In the genomic region with DNA sequence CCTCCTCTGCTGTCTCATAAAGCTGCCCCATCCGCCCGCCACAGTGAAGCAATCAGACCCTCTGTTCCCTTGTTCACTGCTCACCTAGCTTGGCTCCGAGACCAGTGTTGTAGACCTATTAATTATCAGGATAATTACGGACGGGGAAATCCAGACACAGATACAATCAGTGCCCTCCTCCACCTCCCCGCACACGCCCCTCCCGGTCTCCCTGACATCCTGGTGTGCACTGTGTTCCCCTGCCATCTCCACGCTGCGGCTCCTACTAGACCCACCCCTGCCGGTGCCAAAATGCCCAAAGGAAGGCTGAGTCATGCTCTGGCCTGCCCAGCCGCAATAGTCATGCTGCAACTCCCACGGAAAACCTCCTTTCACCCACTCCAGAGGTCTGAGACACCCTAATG, we compare ENCODE assay signal across 11 cellular contexts.
DNase-seq lines count a peak whose midpoint lies in the region; ATAC-seq and TF ChIP-seq lines count a peak whose summit lies in the region.
"Had no signal": no experiment of that assay in that cellular context is flagged by ENCODE, and none has a peak within 500 bp of the region (broad histone marks: within the 10 kb centered on the region; RNA-seq: fewer than 3 reads in every experiment).

No MANE protein-coding gene starts in this region.

- no TSS peak for BruUV-seq in PC-3 (replicated peaks; lab: Mats Ljungman, UMichigan)

- peaks cover 17% of the 10 kb centered on the region for H3K4me1 ChIP-seq in PC-3 (ENCODE audit: insufficient read depth, low read length)
- H3K4me1 ChIP-seq in esophagus muscularis mucosa, result peaks cover 25 to 30% (median 27%) of the 10 kb centered on the region in 4 donors
- H3K4me1 ChIP-seq in suprapubic skin, result peaks cover 42% of the 10 kb centered on the region

- H2AFZ ChIP-seq in PC-3 (ENCODE audit: low read length), result peak overlapping the region; percentile 71

- H3K9me2 ChIP-seq in PC-3 (replicated peaks; ENCODE audit: low read length), result no peaks in the 10 kb centered on the region

- peak overlapping the region; percentile 80 for H3K4me2 ChIP-seq in PC-3 (ENCODE audit: low read length)

- H3K9me3 Mint-ChIP-seq in activated CD4-positive, alpha-beta memory T cell treated with anti-CD3 and anti-CD28 coated beads for 36 hours, result peaks cover 3% of the 10 kb centered on the region

- no peaks in the 10 kb centered on the region for H4K20me1 ChIP-seq in PC-3 (ENCODE audit: low read length)

- H3K4me1 Mint-ChIP-seq in activated CD4-positive, alpha-beta memory T cell treated with anti-CD3 and anti-CD28 coated beads for 36 hours (ENCODE audit: low read depth), result no peaks in the 10 kb centered on the region

- no peaks in the 10 kb centered on the region for H3K79me2 ChIP-seq in PC-3 (ENCODE audit: low read length)

- no peak overlapping the region for H3K4me3 Mint-ChIP-seq in activated CD4-positive, alpha-beta memory T cell treated with anti-CD3 and anti-CD28 coated beads for 36 hours

- H3K9me3 ChIP-seq in PC-3 (ENCODE audit: low read length), result no peaks in the 10 kb centered on the region
- no peaks in the 10 kb centered on the region for H3K9me3 ChIP-seq in esophagus muscularis mucosa
- H3K9me3 ChIP-seq in suprapubic skin, result no peaks in the 10 kb centered on the region

- POLR2A ChIA-PET in PC-3 (lab: Charles Lee; ENCODE audit: unreplicated experiment), result no interaction called here
- POLR2A ChIA-PET in activated CD4-positive, alpha-beta memory T cell treated with anti-CD3 and anti-CD28 coated beads for 36 hours (lab: Charles Lee), result no interaction called here

- TF ChIP-seq CTCF in PC-3 (conservative IDR thresholded peaks at IDR 0.05; ENCODE audit: low read depth, low read length), result no peak
- TF ChIP-seq CTCF in esophagus muscularis mucosa (IDR thresholded peaks at IDR 0.05), result no peak
- no peak for TF ChIP-seq CTCF in suprapubic skin (IDR thresholded peaks at IDR 0.05)

- ATAC-seq in PC-3 (peak; percentile 99), GM21717 (IDR thresholded peaks at IDR 0.05; ENCODE audit: unreplicated experiment) (no peak), GM21529 (IDR thresholded peaks at IDR 0.05; ENCODE audit: unreplicated experiment) (no peak)

- CTCF ChIA-PET in PC-3 (lab: Charles Lee), result interaction anchor here (0.6 kb wide), 1 partner anchor 85 kb away, joined by 3 read pairs; no protein-coding TSS in a partner anchor
- CTCF ChIA-PET in activated CD4-positive, alpha-beta memory T cell treated with anti-CD3 and anti-CD28 coated beads for 36 hours (lab: Charles Lee), result no interaction called here

- no peaks in the 10 kb centered on the region for H3F3A ChIP-seq in PC-3 (ENCODE audit: low read length, unreplicated experiment)

- H3K27ac Mint-ChIP-seq in activated CD4-positive, alpha-beta memory T cell treated with anti-CD3 and anti-CD28 coated beads for 36 hours, result no peak overlapping the region

- DNase-seq in DMS153 (lab: John Stamatoyannopoulos, UW) (peak; percentile 19), DMS153 treated with DMSO at 0.1 percent for 48 hours (lab: John Stamatoyannopoulos, UW; ENCODE audit: unreplicated experiment) (no peak), PC-3 (peak; percentile 88), esophagus muscularis mucosa (ENCODE audit: extremely low spot score) (peak; percentile 72), suprapubic skin (ENCODE audit: low spot score in 2 of 2) (peak; percentile 61 to 78)
- no peak for DNase-seq in activated CD4-positive, alpha-beta memory T cell treated with anti-CD3 and anti-CD28 coated beads for 36 hours
- DNase-seq: 8988T; activated CD4-positive, alpha-beta T cell treated with anti-CD3 and anti-CD28 coated beads, Interleukin-2, amount 50 U/mL, for 48 hours had no signal

- TF ChIP-seq EP300 in esophagus muscularis mucosa (IDR thresholded peaks at IDR 0.05) (no peak), suprapubic skin (IDR thresholded peaks at IDR 0.05) (no peak)

- peak overlapping the region; percentile 31 for H3K9ac ChIP-seq in PC-3 (ENCODE audit: low read length)

- H3K27ac ChIP-seq in PC-3 (ENCODE audit: low read length) (peak overlapping the region; percentile 28), esophagus muscularis mucosa (replicated peaks in 1 of 4) (no peak overlapping the region), suprapubic skin (no peak overlapping the region)
- H3K27ac ChIP-seq: HL-60 had no signal

- 76% methylated on average over 13 of the region's 13 CpGs for WGBS in esophagus muscularis mucosa
- 32% methylated on average over 13 of the region's 13 CpGs for WGBS in suprapubic skin

- TF ChIP-seq POLR2A in esophagus muscularis mucosa (IDR thresholded peaks at IDR 0.05; ENCODE audit: low read depth) (no peak), suprapubic skin (IDR thresholded peaks at IDR 0.05) (no peak)

- H3K4me3 ChIP-seq in PC-3 (ENCODE audit: low read length), result peak overlapping the region; percentile 44; the same call in 1 of the 2 replicates
- H3K4me3 ChIP-seq in esophagus muscularis mucosa, result no peak overlapping the region
- H3K4me3 ChIP-seq in suprapubic skin, result no peak overlapping the region

- no peaks in the 10 kb centered on the region for H3K36me3 Mint-ChIP-seq in activated CD4-positive, alpha-beta memory T cell treated with anti-CD3 and anti-CD28 coated beads for 36 hours

- H3K27me3 ChIP-seq in PC-3 (ENCODE audit: low read length), result no peaks in the 10 kb centered on the region
- H3K27me3 ChIP-seq in esophagus muscularis mucosa, result no peaks in the 10 kb centered on the region
- no peaks in the 10 kb centered on the region for H3K27me3 ChIP-seq in suprapubic skin

- intact Hi-C loops in PC-3 (cut with micrococcal nuclease) (no loop called here), esophagus muscularis mucosa (cut with DNase I) (no loop called here)
- intact Hi-C loops in activated CD4-positive, alpha-beta memory T cell treated with anti-CD3 and anti-CD28 coated beads for 36 hours (cut with micrococcal nuclease), result no loop called here

- no peaks in the 10 kb centered on the region for H3K36me3 ChIP-seq in PC-3 (ENCODE audit: low read depth, low read length)
- H3K36me3 ChIP-seq in esophagus muscularis mucosa, result no peaks in the 10 kb centered on the region
- no peaks in the 10 kb centered on the region for H3K36me3 ChIP-seq in suprapubic skin

- H3K27me3 Mint-ChIP-seq in activated CD4-positive, alpha-beta memory T cell treated with anti-CD3 and anti-CD28 coated beads for 36 hours, result peaks cover 13% of the 10 kb centered on the region

Comparison
In these comparisons a context has a peak if more than half of its experiments do, and no peak if none do; other contexts are left out.
1. DNase-seq: peak in DMS153 (single experiment), PC-3 (single experiment), esophagus muscularis mucosa (single experiment) and suprapubic skin (2 of 2); none in DMS153 treated with DMSO at 0.1 percent for 48 hours (single experiment) and activated CD4-positive, alpha-beta memory T cell treated with anti-CD3 and anti-CD28 coated beads for 36 hours (single experiment).